Comparison of ENCODE assay signal across 12 cellular contexts in genomic region chr17:652310-652709, GRCh38.
DNase-seq lines count a peak whose midpoint lies in the region; ATAC-seq lines count a peak whose summit lies in the region.
"Had no signal": no experiment of that assay in that cellular context is flagged by ENCODE, and none has a peak within 500 bp of the region (broad histone marks: within the 10 kb centered on the region; RNA-seq: fewer than 3 reads in every experiment).

No MANE protein-coding gene starts in this region.

- H3K27me3 ChIP-seq in aorta (ENCODE audit: control insufficient read depth in 1 of 2, insufficient read depth in 2 of 2, low read length in 1 of 2), result no peaks in the 10 kb centered on the region

- ATAC-seq in left cardiac atrium (peak; percentile 90 to 93), aorta (ENCODE audit: low FRiP score) (peak; percentile 88), HG02938 (IDR thresholded peaks at IDR 0.05; ENCODE audit: unreplicated experiment) (no peak), HG03039 (IDR thresholded peaks at IDR 0.05; ENCODE audit: unreplicated experiment) (no peak)

- intact Hi-C loops in left cardiac atrium (cut with DNase I) (no loop called here), posterior vena cava (cut with DNase I) (no loop called here), aorta (cut with DNase I) (no loop called here)

- DNase-seq in cerebellum (ENCODE audit: low spot score) (peak; percentile 87), left cardiac atrium (peak; percentile 88), posterior vena cava (ENCODE audit: low spot score) (peak; percentile 97), aorta (peak; percentile 84 to 88), GM19240 (ENCODE audit: insufficient read length, low spot score) (no peak)
- DNase-seq: activated CD4-positive, alpha-beta T cell treated with anti-CD3 and anti-CD28 coated beads for 1 hour; NCI-H1417 had no signal

- WGBS in aorta, 2 donors, result 52 to 73% methylated on average over 9 of the region's 9 CpGs

- H3K36me3 ChIP-seq in aorta (ENCODE audit: control insufficient read depth in 1 of 2, insufficient read depth in 2 of 2, low read length in 1 of 2), result peaks cover 4% of the 10 kb centered on the region in 2 donors
- H3K36me3 ChIP-seq: prostate gland had no signal

- no peak overlapping the region for H3K4me3 ChIP-seq in aorta (ENCODE audit: low read length in 2 of 2)
- H3K4me3 ChIP-seq: prostate gland had no signal

- H3K27ac ChIP-seq in aorta (ENCODE audit: low read depth in 1 of 2, low read length in 2 of 2), result no peak overlapping the region
- H3K27ac ChIP-seq: C4-2B, KMS-11, prostate gland had no signal

- H3K9me3 ChIP-seq in aorta (ENCODE audit: control insufficient read depth, low read length), result no peaks in the 10 kb centered on the region
- H3K9me3 ChIP-seq: prostate gland had no signal

- H3K4me1 ChIP-seq in aorta (ENCODE audit: control insufficient read depth in 1 of 2, insufficient read depth in 2 of 2, low read length in 2 of 2), result no peaks in the 10 kb centered on the region
- H3K4me1 ChIP-seq: prostate gland had no signal

Comparison
In these comparisons a context has a peak if more than half of its experiments do, and no peak if none do; other contexts are left out.
1. ATAC-seq: peak in left cardiac atrium (2 of 2) and aorta (single experiment); none in HG02938 (single experiment) and HG03039 (single experiment).